Comparison of ENCODE assay signal across 14 cellular contexts in the genomic region with DNA sequence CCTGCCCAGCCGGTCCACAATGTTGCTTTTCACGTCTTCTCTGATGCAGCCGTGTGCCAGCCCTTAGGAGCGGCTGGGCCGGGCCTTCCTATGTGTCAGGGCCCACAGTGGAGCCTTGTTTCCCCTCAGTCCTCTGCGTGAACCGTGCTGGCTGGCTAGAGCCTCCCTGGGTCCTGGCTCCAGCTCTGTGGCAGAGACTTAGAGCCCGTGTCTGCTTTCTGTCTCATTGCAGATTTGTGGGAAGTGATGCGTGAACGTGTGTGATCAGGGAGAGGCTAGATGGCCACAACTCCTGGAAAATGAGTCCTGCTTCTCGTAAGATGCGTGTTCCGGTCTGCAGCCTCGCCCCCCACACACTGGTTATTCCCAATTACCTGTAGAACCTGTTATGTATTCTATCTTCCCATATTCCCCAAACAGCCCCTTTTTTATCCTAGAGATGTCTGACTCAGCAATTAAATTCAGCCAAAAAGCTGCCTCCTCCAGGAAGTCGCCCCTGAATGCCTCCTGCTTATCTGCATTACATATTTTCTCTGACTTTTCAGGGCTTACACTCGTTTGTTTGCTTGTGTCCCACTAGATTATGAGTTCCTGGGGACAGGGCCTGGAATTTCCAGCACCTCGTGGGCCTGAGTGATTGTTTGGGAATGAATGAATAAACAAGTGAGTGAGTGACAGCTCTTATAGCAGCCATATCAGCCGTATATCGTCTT.
"Had no signal": no experiment of that assay in that cellular context is flagged by ENCODE, and none has a peak within 500 bp of the region (broad histone marks: within the 10 kb centered on the region; RNA-seq: fewer than 3 reads in every experiment).

No MANE protein-coding gene starts in this region.

- H3K9me3 ChIP-seq: pancreas, thyroid gland had no signal

- H3K27ac ChIP-seq: pancreas, skin epidermis, thyroid gland had no signal

- H3K27me3 ChIP-seq: pancreas, thyroid gland had no signal

- H3K4me3 ChIP-seq: pancreas, skin epidermis, thyroid gland had no signal

- H3K36me3 ChIP-seq: pancreas, thyroid gland had no signal

- DNase-seq: activated T-cell treated with anti-CD3 and anti-CD28 coated beads, Interleukin-2, amount 50 U/mL, for 1 hour; cerebellar nuclear complex; effector memory CD8-positive, alpha-beta T cell; left cardiac atrium; mammary epithelial cell; pancreas; T-helper 17 cell; thyroid gland had no signal

- H3K4me1 Mint-ChIP-seq: T-helper 17 cell had no signal

- H3K4me3 Mint-ChIP-seq: dendritic cell treated with granulocyte-macrophage colony-stimulating factor and Interleukin-4, amounts not matched to agents 40 ng/mL and 50 ng/mL, for 4 days; effector memory CD8-positive, alpha-beta T cell; nephron; T-helper 17 cell had no signal

- H3K27ac Mint-ChIP-seq: activated naive CD4-positive, alpha-beta T cell treated with anti-CD3 and anti-CD28 coated beads, Interleukin-2, amount 50 U/mL, for 72 hours; dendritic cell treated with granulocyte-macrophage colony-stimulating factor and Interleukin-4, amounts not matched to agents 40 ng/mL and 50 ng/mL, for 4 days; effector memory CD8-positive, alpha-beta T cell; T-helper 17 cell had no signal

- H3K4me1 ChIP-seq: pancreas had no signal

- FAIRE-seq: pancreas, TTC549 had no signal

- ATAC-seq: activated CD4-positive, CD25-positive, alpha-beta regulatory T cell treated with anti-CD3 and anti-CD28 coated beads, Interleukin-2, amount 50 U/mL, for 24 hours; activated naive CD4-positive, alpha-beta T cell treated with anti-CD3 and anti-CD28 coated beads, Interleukin-2, amount 50 U/mL, for 72 hours; effector memory CD8-positive, alpha-beta T cell; left cardiac atrium; T-helper 17 cell had no signal

- H3K9me3 Mint-ChIP-seq: effector memory CD8-positive, alpha-beta T cell had no signal
